ENCODE assay signal across 14 cellular contexts in the genomic region with DNA sequence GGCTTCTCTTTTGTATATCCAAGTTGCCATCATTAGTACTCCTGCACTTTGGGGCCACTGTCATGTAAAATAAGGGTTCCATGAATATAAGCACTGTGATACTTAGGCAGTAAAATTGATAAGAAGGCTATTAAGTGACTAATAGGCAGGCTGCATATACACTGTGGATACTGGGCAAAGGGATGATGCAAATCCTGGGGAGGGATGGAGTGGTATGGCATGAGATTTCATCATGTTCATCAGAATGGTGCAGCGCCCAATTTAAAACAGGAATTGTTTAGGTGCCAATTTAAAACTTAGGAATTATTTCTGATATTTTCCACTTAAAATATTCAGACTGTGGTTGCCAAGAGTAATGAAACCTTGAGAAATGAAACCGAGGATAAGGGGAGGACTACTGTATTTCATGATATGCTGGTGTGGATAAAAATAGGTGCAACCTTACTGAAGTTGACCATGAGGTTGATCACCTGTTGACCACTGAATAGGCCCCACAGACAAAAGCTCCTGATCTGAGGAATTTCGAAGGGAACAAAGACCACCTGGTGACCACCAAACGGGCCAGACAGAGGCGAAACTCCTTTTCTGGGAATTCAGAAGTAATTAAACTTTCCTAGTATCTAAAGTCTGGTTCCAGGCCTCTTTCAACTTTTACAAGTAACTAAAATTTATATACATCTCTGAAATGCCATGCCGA. TPM values are rescaled to one million over a fixed set of nuclear protein-coding genes. Genes with fewer than 3 reads are reported as not detected.
DNase-seq lines count a peak whose midpoint lies in the region; ATAC-seq and TF ChIP-seq lines count a peak whose summit lies in the region.
"Had no signal": no experiment of that assay in that cellular context is flagged by ENCODE, and none has a peak within 500 bp of the region (broad histone marks: within the 10 kb centered on the region; RNA-seq: fewer than 3 reads in every experiment).

No MANE protein-coding gene starts in this region.

- 82% methylated on average over 6 of the region's 6 CpGs for WGBS in smooth muscle cell (ENCODE audit: low lambda C conversion rate)

- H3K9me3 ChIP-seq in SU-DHL-6 (ENCODE audit: insufficient read depth, low read length) (no peaks in the 10 kb centered on the region), smooth muscle cell (replicated peaks; ENCODE audit: low read depth) (no peaks in the 10 kb centered on the region)
- H3K9me3 ChIP-seq: lower lobe of right lung had no signal

- no peaks in the 10 kb centered on the region for H3K9me2 ChIP-seq in SU-DHL-6 (replicated peaks; ENCODE audit: insufficient read depth, low read length)

- no peak overlapping the region for H2AFZ ChIP-seq in SU-DHL-6 (ENCODE audit: low read depth, low read length, severe bottlenecking)
- H2AFZ ChIP-seq in smooth muscle cell (ENCODE audit: low read depth), result no peak overlapping the region
- H2AFZ ChIP-seq: parathyroid adenoma had no signal

- no peaks in the 10 kb centered on the region for H3K9me3 Mint-ChIP-seq in activated naive CD4-positive, alpha-beta T cell treated with anti-CD3 and anti-CD28 coated beads, Interleukin-2, amount 50 U/mL, for 24 hours
- no peaks in the 10 kb centered on the region for H3K9me3 Mint-ChIP-seq in activated T-helper 1 cell treated with anti-CD3 and anti-CD28 coated beads, Interleukin-12 subunit alpha, Interleukin-12 subunit beta, Interleukin-2, Interleukin-4 antibody, amounts not matched to agents 30 ng/mL and 10 ng/mL and 1 ng/mL, durations not matched to agents 14 hours and 24 hours and 36 hours

- H3K36me3 Mint-ChIP-seq in activated naive CD4-positive, alpha-beta T cell treated with anti-CD3 and anti-CD28 coated beads, Interleukin-2, amount 50 U/mL, for 24 hours, result peaks cover 29% of the 10 kb centered on the region
- peaks cover 42% of the 10 kb centered on the region for H3K36me3 Mint-ChIP-seq in activated T-helper 1 cell treated with anti-CD3 and anti-CD28 coated beads, Interleukin-12 subunit alpha, Interleukin-12 subunit beta, Interleukin-2, Interleukin-4 antibody, amounts not matched to agents 30 ng/mL and 10 ng/mL and 1 ng/mL, durations not matched to agents 14 hours and 24 hours and 36 hours (ENCODE audit: low read depth)

- H3K27ac ChIP-seq in SU-DHL-6 (ENCODE audit: low read depth, low read length) (no peak overlapping the region), smooth muscle cell (ENCODE audit: low read depth) (peak overlapping the region; percentile 100)
- H3K27ac ChIP-seq: lower lobe of right lung, parathyroid adenoma had no signal

- H3K4me1 Mint-ChIP-seq in activated naive CD4-positive, alpha-beta T cell treated with anti-CD3 and anti-CD28 coated beads, Interleukin-2, amount 50 U/mL, for 24 hours, result peaks cover 86% of the 10 kb centered on the region
- peaks cover 82% of the 10 kb centered on the region for H3K4me1 Mint-ChIP-seq in activated T-helper 1 cell treated with anti-CD3 and anti-CD28 coated beads, Interleukin-12 subunit alpha, Interleukin-12 subunit beta, Interleukin-2, Interleukin-4 antibody, amounts not matched to agents 30 ng/mL and 10 ng/mL and 1 ng/mL, durations not matched to agents 14 hours and 24 hours and 36 hours (ENCODE audit: low read depth)

- peaks cover 4% of the 10 kb centered on the region for H3F3A ChIP-seq in SU-DHL-6 (ENCODE audit: insufficient read depth)
- H3F3A ChIP-seq in smooth muscle cell (ENCODE audit: low read depth), result peaks cover 4% of the 10 kb centered on the region

- peaks cover 97% of the 10 kb centered on the region for H3K79me2 ChIP-seq in SU-DHL-6 (ENCODE audit: insufficient read depth, low read length)
- peaks cover 84% of the 10 kb centered on the region for H3K79me2 ChIP-seq in smooth muscle cell (ENCODE audit: low read depth)

- intact Hi-C loops in activated T-helper 1 cell treated with anti-CD3 and anti-CD28 coated beads, Interleukin-12 subunit alpha, Interleukin-12 subunit beta, Interleukin-2, Interleukin-4 antibody, amounts not matched to agents 30 ng/mL and 10 ng/mL and 1 ng/mL, durations not matched to agents 14 hours and 24 hours and 36 hours (cut with micrococcal nuclease), result loop anchor here (10.0 kb wide), 1 partner anchor 363 kb away; the partner anchor contains the start of gene PPP1R18

- H3K4me1 ChIP-seq in smooth muscle cell (ENCODE audit: low read depth), result peaks cover 37% of the 10 kb centered on the region

- H3K27me3 ChIP-seq in SU-DHL-6 (ENCODE audit: low read length), result no peaks in the 10 kb centered on the region
- no peaks in the 10 kb centered on the region for H3K27me3 ChIP-seq in smooth muscle cell (ENCODE audit: low read depth)

- H3K4me2 ChIP-seq in SU-DHL-6 (ENCODE audit: low read depth, low read length, poor library complexity, severe bottlenecking) (peak overlapping the region; percentile 22), smooth muscle cell (peak overlapping the region; percentile 54)

- no peak for ATAC-seq in HG02973 (IDR thresholded peaks at IDR 0.05; ENCODE audit: unreplicated experiment)
- ATAC-seq: activated CD8-positive, alpha-beta memory T cell treated with anti-CD3 and anti-CD28 coated beads, Interleukin-2, amount 10 ng/mL, durations not matched to agents 7 days and 5 days; lower lobe of right lung had no signal

- H3K4me3 ChIP-seq in SU-DHL-6 (ENCODE audit: insufficient read depth, low read length, poor library complexity, severe bottlenecking), result no peak overlapping the region
- H3K4me3 ChIP-seq in smooth muscle cell, result no peak overlapping the region
- H3K4me3 ChIP-seq: lower lobe of right lung had no signal

- peaks cover 5% of the 10 kb centered on the region; the same call in 1 of the 2 replicates for H3K36me3 ChIP-seq in SU-DHL-6 (ENCODE audit: low read length)
- no peaks in the 10 kb centered on the region for H3K36me3 ChIP-seq in smooth muscle cell (ENCODE audit: low read depth)
- H3K36me3 ChIP-seq: lower lobe of right lung had no signal

- peak overlapping the region; percentile 84 for H3K27ac Mint-ChIP-seq in activated naive CD4-positive, alpha-beta T cell treated with anti-CD3 and anti-CD28 coated beads, Interleukin-2, amount 50 U/mL, for 24 hours
- no peak overlapping the region for H3K27ac Mint-ChIP-seq in activated T-helper 1 cell treated with anti-CD3 and anti-CD28 coated beads, Interleukin-12 subunit alpha, Interleukin-12 subunit beta, Interleukin-2, Interleukin-4 antibody, amounts not matched to agents 30 ng/mL and 10 ng/mL and 1 ng/mL, durations not matched to agents 14 hours and 24 hours and 36 hours

- no peak for DNase-seq in activated naive CD4-positive, alpha-beta T cell treated with Interleukin-2 at 50 U/mL for 16 hours
- peak; percentile 18 for DNase-seq in fibroblast of peridontal ligament (ENCODE audit: extremely low read depth)
- no peak for DNase-seq in smooth muscle cell (lab: John Stamatoyannopoulos, UW; ENCODE audit: unreplicated experiment)
- no peak for DNase-seq in AG08395 (ENCODE audit: low spot score)
- no peak for DNase-seq in activated T-helper 1 cell treated with anti-CD3 and anti-CD28 coated beads, Interleukin-12 subunit alpha, Interleukin-12 subunit beta, Interleukin-2, Interleukin-4 antibody, amounts not matched to agents 30 ng/mL and 10 ng/mL and 1 ng/mL, durations not matched to agents 14 hours and 24 hours and 36 hours (ENCODE audit: low spot score)
- DNase-seq: activated CD8-positive, alpha-beta memory T cell treated with anti-CD3 and anti-CD28 coated beads, Interleukin-2, amount 10 ng/mL, durations not matched to agents 7 days and 5 days; hypothalamus; Karpas-422; lower lobe of right lung; NCI-H2171 had no signal

- no peak for TF ChIP-seq CTCF in SU-DHL-6 (IDR thresholded peaks at IDR 0.05; ENCODE audit: insufficient read depth, low read length, poor library complexity, severe bottlenecking)
- no peak for TF ChIP-seq CTCF in smooth muscle cell (IDR thresholded peaks at IDR 0.05; ENCODE audit: borderline replicate concordance, insufficient read depth, poor library complexity, severe bottlenecking)

- H3K9ac ChIP-seq in SU-DHL-6 (ENCODE audit: low read length) (no peak overlapping the region), smooth muscle cell (ENCODE audit: low read depth) (no peak overlapping the region)
- H3K9ac ChIP-seq: parathyroid adenoma had no signal

- no peaks in the 10 kb centered on the region for H3K27me3 Mint-ChIP-seq in activated naive CD4-positive, alpha-beta T cell treated with anti-CD3 and anti-CD28 coated beads, Interleukin-2, amount 50 U/mL, for 24 hours
- H3K27me3 Mint-ChIP-seq in activated T-helper 1 cell treated with anti-CD3 and anti-CD28 coated beads, Interleukin-12 subunit alpha, Interleukin-12 subunit beta, Interleukin-2, Interleukin-4 antibody, amounts not matched to agents 30 ng/mL and 10 ng/mL and 1 ng/mL, durations not matched to agents 14 hours and 24 hours and 36 hours (ENCODE audit: insufficient read depth), result no peaks in the 10 kb centered on the region
- H3K27me3 Mint-ChIP-seq: activated CD8-positive, alpha-beta memory T cell treated with anti-CD3 and anti-CD28 coated beads, Interleukin-2, amount 10 ng/mL, durations not matched to agents 7 days and 5 days had no signal

- H3K4me3 Mint-ChIP-seq in activated naive CD4-positive, alpha-beta T cell treated with anti-CD3 and anti-CD28 coated beads, Interleukin-2, amount 50 U/mL, for 24 hours, result peak overlapping the region; percentile 79
- no peak overlapping the region for H3K4me3 Mint-ChIP-seq in activated T-helper 1 cell treated with anti-CD3 and anti-CD28 coated beads, Interleukin-12 subunit alpha, Interleukin-12 subunit beta, Interleukin-2, Interleukin-4 antibody, amounts not matched to agents 30 ng/mL and 10 ng/mL and 1 ng/mL, durations not matched to agents 14 hours and 24 hours and 36 hours

- peaks cover 71% of the 10 kb centered on the region for H4K20me1 ChIP-seq in SU-DHL-6 (ENCODE audit: low read depth, low read length)
- H4K20me1 ChIP-seq in smooth muscle cell (ENCODE audit: low read depth), result peaks cover 82% of the 10 kb centered on the region

RNA-seq across cellular contexts. Expression of gene TRIM39, which starts 4.9 kb away (rescaled TPM):
- total RNA-seq in smooth muscle cell, result 21.9 and 22.6 TPM in 2 replicates
- 12.4 and 14.5 TPM in 2 replicates for polyA plus RNA-seq in smooth muscle cell
- total RNA-seq in activated T-helper 1 cell treated with anti-CD3 and anti-CD28 coated beads, Interleukin-12 subunit alpha, Interleukin-12 subunit beta, Interleukin-2, Interleukin-4 antibody, amounts not matched to agents 30 ng/mL and 10 ng/mL and 1 ng/mL, durations not matched to agents 14 hours and 24 hours and 36 hours, result 14.2 and 15.6 TPM in 2 replicates

RNA-seq across cellular contexts. Expression of gene RPP21, which starts 23.1 kb away (rescaled TPM):
- 66.3 and 67.1 TPM in 2 replicates for total RNA-seq in smooth muscle cell
- 77.5 and 114 TPM in 2 replicates for polyA plus RNA-seq in smooth muscle cell
- total RNA-seq in activated T-helper 1 cell treated with anti-CD3 and anti-CD28 coated beads, Interleukin-12 subunit alpha, Interleukin-12 subunit beta, Interleukin-2, Interleukin-4 antibody, amounts not matched to agents 30 ng/mL and 10 ng/mL and 1 ng/mL, durations not matched to agents 14 hours and 24 hours and 36 hours, result 54.2 and 62.8 TPM in 2 replicates
